Comparison of ENCODE assay signal across 1 cellular context in the genomic region with DNA sequence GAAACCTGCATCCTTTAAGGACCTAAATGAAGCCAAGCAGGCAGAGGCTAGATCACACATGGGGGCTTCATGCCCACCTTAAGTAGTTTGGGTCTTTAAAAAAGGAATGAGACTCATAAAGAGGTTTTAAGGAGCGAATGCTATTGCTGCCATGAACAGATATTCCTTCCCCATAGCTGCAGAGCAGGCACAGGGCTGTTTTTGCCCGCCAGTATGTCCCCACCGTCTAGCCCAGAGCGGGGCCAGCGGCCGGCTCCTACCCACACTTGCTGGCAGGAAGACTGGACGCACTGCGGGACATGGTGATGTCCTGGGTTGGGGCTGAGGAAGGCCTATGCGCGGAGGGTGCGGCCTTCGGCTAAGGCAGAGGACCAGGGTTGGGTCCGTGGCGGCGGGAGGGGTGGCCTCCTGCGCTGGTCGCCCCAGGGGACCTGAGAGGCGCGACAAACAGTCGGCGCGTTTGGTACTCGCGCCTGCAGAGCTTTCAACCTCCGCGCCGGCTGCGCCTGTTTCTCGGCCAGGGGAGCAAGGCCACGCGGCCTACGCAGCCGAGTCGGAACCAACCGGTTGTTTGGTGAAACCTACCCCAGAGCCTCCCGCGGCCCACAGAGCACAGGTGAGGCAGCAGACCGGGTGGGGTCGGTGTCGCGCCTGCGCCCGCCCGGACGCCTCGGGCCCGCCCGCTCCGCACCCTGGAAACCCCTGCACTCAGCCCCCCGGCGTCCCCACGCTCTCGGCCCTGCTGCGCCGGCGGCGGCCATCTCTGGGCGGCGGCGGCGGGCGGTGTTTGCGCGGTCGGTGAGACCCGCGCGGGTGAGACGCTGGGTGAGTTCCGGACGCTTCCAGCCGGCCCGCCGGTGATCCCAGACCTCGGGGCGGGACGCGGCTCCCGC.
TF ChIP-seq lines count a peak whose summit lies in the region.

A gene with protein sequence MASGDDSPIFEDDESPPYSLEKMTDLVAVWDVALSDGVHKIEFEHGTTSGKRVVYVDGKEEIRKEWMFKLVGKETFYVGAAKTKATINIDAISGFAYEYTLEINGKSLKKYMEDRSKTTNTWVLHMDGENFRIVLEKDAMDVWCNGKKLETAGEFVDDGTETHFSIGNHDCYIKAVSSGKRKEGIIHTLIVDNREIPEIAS (plus strand): TSS at position 450 of the 893 bp plus-strand sequence. CDS start 10,956 bp downstream, outside the sequence.

TF ChIP-seq in HepG2, 621 proteins besides CTCF, POLR2A, EP300 and RAD21 (continued from another document and continues in another):
- TF ChIP-seq ZNF205 (CRISPR knock-in tag; IDR thresholded peaks at IDR 0.05) (peak; percentile 43; the same call in 1 of the 2 replicates), CAMTA2 (CRISPR knock-in tag; IDR thresholded peaks at IDR 0.05; ENCODE audit: borderline replicate concordance) (no peak), STAG1 (CRISPR knock-in tag; IDR thresholded peaks at IDR 0.05) (0 out of 2 replicates have a peak, but pooled peaks have one; percentile 25), BORCS8-MEF2B (CRISPR knock-in tag; IDR thresholded peaks at IDR 0.05) (peak; percentile 55; the same call in 1 of the 2 replicates), ZNF34 (CRISPR knock-in tag; IDR thresholded peaks at IDR 0.05; ENCODE audit: borderline replicate concordance) (0 out of 2 replicates have a peak, but pooled peaks have one; percentile 43), ZNF792 (CRISPR knock-in tag; IDR thresholded peaks at IDR 0.05) (peak; percentile 56), ZNF350 (CRISPR knock-in tag; IDR thresholded peaks at IDR 0.05; ENCODE audit: borderline replicate concordance, low read depth) (peak; percentile 53; the same call in 1 of the 2 replicates), DR1 (CRISPR knock-in tag; IDR thresholded peaks at IDR 0.05) (peak; percentile 74), ZNF567 (CRISPR knock-in tag; IDR thresholded peaks at IDR 0.05; ENCODE audit: borderline replicate concordance) (0 out of 2 replicates have a peak, but pooled peaks have one; percentile 31), ZNF160 (CRISPR knock-in tag; IDR thresholded peaks at IDR 0.05) (peak; percentile 83; the same call in 1 of the 2 replicates), ATF7-NPFF (CRISPR knock-in tag; IDR thresholded peaks at IDR 0.05; ENCODE audit: low read depth) (peak; percentile 72), TOE1 (CRISPR knock-in tag; IDR thresholded peaks at IDR 0.05) (peak; percentile 42; the same call in 1 of the 2 replicates), IRX3 (CRISPR knock-in tag; IDR thresholded peaks at IDR 0.05; ENCODE audit: borderline replicate concordance, low read depth) (peak; percentile 21; the same call in 1 of the 2 replicates), KDM6A (CRISPR knock-in tag; IDR thresholded peaks at IDR 0.05; ENCODE audit: low read depth) (no peak), ZNF550 (CRISPR knock-in tag; IDR thresholded peaks at IDR 0.05; ENCODE audit: borderline replicate concordance) (no peak), ATF1 (CRISPR knock-in tag; IDR thresholded peaks at IDR 0.05) (no peak), GATA4 (IDR thresholded peaks at IDR 0.05; ENCODE audit: borderline replicate concordance, low read depth) (no peak), THAP11 (CRISPR knock-in tag; IDR thresholded peaks at IDR 0.05) (peak; percentile 52; the same call in 1 of the 2 replicates), IKZF4 (CRISPR knock-in tag; IDR thresholded peaks at IDR 0.05; ENCODE audit: borderline replicate concordance, low read depth, not compliant biosample characterization) (peak; percentile 94), ZFP36L2 (CRISPR knock-in tag; IDR thresholded peaks at IDR 0.05) (0 out of 2 replicates have a peak, but pooled peaks have one; percentile 16), ETV6 (CRISPR knock-in tag; conservative IDR thresholded peaks at IDR 0.05) (no peak), DMAP1 (CRISPR knock-in tag; IDR thresholded peaks at IDR 0.05) (peak; percentile 70), GATAD2A (CRISPR knock-in tag; IDR thresholded peaks at IDR 0.05) (peak; percentile 38; the same call in 1 of the 2 replicates), GLI4 (CRISPR knock-in tag; IDR thresholded peaks at IDR 0.05; ENCODE audit: borderline replicate concordance) (peak; percentile 77; the same call in 1 of the 2 replicates), KLF13 (CRISPR knock-in tag; IDR thresholded peaks at IDR 0.05) (peak; percentile 85; the same call in 1 of the 2 replicates), ZNF589 (CRISPR knock-in tag; conservative IDR thresholded peaks at IDR 0.05) (no peak), ZNF224 (CRISPR knock-in tag; IDR thresholded peaks at IDR 0.05) (no peak), RARA (CRISPR knock-in tag; IDR thresholded peaks at IDR 0.05) (peak; percentile 27; the same call in 1 of the 2 replicates), NR2C2 (CRISPR knock-in tag; IDR thresholded peaks at IDR 0.05; ENCODE audit: borderline replicate concordance) (0 out of 2 replicates have a peak, but pooled peaks have one; percentile 28), ZNF136 (CRISPR knock-in tag; IDR thresholded peaks at IDR 0.05; ENCODE audit: low read depth) (no peak), ZNF510 (CRISPR knock-in tag; IDR thresholded peaks at IDR 0.05; ENCODE audit: low read depth) (no peak), ZKSCAN5 (CRISPR knock-in tag; IDR thresholded peaks at IDR 0.05) (0 out of 2 replicates have a peak, but pooled peaks have one; percentile 33), ZNF660 (CRISPR knock-in tag; IDR thresholded peaks at IDR 0.05; ENCODE audit: borderline replicate concordance, low read depth) (peak; percentile 40; the same call in 1 of the 2 replicates), ZFP41 (CRISPR knock-in tag; IDR thresholded peaks at IDR 0.05; ENCODE audit: borderline replicate concordance) (no peak), ESRRA (CRISPR knock-in tag; IDR thresholded peaks at IDR 0.05; ENCODE audit: low read depth) (peak; percentile 46; the same call in 1 of the 2 replicates), SALL1 (CRISPR knock-in tag; IDR thresholded peaks at IDR 0.05) (peak; percentile 82), FIP1L1 (IDR thresholded peaks at IDR 0.05; ENCODE audit: borderline replicate concordance, insufficient read depth, low read depth, low read length) (no peak), ZNF230 (CRISPR knock-in tag; IDR thresholded peaks at IDR 0.05) (0 out of 2 replicates have a peak, but pooled peaks have one; percentile 59), RBM39 (IDR thresholded peaks at IDR 0.05; ENCODE audit: low read depth, low read length, poor library complexity, severe bottlenecking) (peak; percentile 34), NONO (IDR thresholded peaks at IDR 0.05) (no peak), NONO (CRISPR knock-in tag; conservative IDR thresholded peaks at IDR 0.05) (peak; percentile 89), ETV5 (CRISPR knock-in tag; IDR thresholded peaks at IDR 0.05; ENCODE audit: borderline replicate concordance) (peak; percentile 32; the same call in 1 of the 2 replicates)
- TF ChIP-seq, protein P1, sequence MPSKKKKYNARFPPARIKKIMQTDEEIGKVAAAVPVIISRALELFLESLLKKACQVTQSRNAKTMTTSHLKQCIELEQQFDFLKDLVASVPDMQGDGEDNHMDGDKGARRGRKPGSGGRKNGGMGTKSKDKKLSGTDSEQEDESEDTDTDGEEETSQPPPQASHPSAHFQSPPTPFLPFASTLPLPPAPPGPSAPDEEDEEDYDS (CRISPR knock-in tag; IDR thresholded peaks at IDR 0.05), result peak; percentile 45; the same call in 1 of the 2 replicates
- TF ChIP-seq, protein P2, sequence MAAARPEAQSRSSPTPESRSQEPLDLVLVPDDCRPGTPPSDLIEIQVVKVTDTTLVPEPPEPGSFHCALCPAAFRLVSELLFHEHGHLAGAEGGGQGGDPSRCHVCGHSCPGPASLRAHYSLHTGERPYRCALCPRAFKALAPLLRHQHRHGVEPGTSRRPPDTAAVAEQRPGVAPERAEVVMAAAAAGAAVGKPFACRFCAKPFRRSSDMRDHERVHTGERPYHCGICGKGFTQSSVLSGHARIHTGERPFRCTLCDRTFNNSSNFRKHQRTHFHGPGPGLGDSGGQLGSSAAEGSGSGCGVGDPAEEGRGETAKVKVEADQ (CRISPR knock-in tag; IDR thresholded peaks at IDR 0.05; ENCODE audit: borderline replicate concordance), result peak; percentile 30; the same call in 1 of the 2 replicates
- TF ChIP-seq, protein P3, sequence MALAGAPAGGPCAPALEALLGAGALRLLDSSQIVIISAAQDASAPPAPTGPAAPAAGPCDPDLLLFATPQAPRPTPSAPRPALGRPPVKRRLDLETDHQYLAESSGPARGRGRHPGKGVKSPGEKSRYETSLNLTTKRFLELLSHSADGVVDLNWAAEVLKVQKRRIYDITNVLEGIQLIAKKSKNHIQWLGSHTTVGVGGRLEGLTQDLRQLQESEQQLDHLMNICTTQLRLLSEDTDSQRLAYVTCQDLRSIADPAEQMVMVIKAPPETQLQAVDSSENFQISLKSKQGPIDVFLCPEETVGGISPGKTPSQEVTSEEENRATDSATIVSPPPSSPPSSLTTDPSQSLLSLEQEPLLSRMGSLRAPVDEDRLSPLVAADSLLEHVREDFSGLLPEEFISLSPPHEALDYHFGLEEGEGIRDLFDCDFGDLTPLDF (CRISPR knock-in tag; IDR thresholded peaks at IDR 0.05), result 0 out of 2 replicates have a peak, but pooled peaks have one; percentile 43
- TF ChIP-seq, protein P4, sequence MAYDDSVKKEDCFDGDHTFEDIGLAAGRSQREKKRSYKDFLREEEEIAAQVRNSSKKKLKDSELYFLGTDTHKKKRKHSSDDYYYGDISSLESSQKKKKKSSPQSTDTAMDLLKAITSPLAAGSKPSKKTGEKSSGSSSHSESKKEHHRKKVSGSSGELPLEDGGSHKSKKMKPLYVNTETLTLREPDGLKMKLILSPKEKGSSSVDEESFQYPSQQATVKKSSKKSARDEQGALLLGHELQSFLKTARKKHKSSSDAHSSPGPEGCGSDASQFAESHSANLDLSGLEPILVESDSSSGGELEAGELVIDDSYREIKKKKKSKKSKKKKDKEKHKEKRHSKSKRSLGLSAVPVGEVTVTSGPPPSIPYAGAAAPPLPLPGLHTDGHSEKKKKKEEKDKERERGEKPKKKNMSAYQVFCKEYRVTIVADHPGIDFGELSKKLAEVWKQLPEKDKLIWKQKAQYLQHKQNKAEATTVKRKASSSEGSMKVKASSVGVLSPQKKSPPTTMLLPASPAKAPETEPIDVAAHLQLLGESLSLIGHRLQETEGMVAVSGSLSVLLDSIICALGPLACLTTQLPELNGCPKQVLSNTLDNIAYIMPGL (CRISPR knock-in tag; IDR thresholded peaks at IDR 0.05; ENCODE audit: borderline replicate concordance in 1 of 2, low read depth in 1 of 2), result peak; percentile 30 to 89; a peak in 2 of 4 replicates
- TF ChIP-seq, protein P5, sequence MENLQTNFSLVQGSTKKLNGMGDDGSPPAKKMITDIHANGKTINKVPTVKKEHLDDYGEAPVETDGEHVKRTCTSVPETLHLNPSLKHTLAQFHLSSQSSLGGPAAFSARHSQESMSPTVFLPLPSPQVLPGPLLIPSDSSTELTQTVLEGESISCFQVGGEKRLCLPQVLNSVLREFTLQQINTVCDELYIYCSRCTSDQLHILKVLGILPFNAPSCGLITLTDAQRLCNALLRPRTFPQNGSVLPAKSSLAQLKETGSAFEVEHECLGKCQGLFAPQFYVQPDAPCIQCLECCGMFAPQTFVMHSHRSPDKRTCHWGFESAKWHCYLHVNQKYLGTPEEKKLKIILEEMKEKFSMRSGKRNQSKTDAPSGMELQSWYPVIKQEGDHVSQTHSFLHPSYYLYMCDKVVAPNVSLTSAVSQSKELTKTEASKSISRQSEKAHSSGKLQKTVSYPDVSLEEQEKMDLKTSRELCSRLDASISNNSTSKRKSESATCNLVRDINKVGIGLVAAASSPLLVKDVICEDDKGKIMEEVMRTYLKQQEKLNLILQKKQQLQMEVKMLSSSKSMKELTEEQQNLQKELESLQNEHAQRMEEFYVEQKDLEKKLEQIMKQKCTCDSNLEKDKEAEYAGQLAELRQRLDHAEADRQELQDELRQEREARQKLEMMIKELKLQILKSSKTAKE (CRISPR knock-in tag; IDR thresholded peaks at IDR 0.05; ENCODE audit: borderline replicate concordance), result no peak
- TF ChIP-seq, protein P6, sequence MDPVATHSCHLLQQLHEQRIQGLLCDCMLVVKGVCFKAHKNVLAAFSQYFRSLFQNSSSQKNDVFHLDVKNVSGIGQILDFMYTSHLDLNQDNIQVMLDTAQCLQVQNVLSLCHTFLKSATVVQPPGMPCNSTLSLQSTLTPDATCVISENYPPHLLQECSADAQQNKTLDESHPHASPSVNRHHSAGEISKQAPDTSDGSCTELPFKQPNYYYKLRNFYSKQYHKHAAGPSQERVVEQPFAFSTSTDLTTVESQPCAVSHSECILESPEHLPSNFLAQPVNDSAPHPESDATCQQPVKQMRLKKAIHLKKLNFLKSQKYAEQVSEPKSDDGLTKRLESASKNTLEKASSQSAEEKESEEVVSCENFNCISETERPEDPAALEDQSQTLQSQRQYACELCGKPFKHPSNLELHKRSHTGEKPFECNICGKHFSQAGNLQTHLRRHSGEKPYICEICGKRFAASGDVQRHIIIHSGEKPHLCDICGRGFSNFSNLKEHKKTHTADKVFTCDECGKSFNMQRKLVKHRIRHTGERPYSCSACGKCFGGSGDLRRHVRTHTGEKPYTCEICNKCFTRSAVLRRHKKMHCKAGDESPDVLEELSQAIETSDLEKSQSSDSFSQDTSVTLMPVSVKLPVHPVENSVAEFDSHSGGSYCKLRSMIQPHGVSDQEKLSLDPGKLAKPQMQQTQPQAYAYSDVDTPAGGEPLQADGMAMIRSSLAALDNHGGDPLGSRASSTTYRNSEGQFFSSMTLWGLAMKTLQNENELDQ (CRISPR knock-in tag; IDR thresholded peaks at IDR 0.05; ENCODE audit: borderline replicate concordance), result no peak
- TF ChIP-seq, protein P7, sequence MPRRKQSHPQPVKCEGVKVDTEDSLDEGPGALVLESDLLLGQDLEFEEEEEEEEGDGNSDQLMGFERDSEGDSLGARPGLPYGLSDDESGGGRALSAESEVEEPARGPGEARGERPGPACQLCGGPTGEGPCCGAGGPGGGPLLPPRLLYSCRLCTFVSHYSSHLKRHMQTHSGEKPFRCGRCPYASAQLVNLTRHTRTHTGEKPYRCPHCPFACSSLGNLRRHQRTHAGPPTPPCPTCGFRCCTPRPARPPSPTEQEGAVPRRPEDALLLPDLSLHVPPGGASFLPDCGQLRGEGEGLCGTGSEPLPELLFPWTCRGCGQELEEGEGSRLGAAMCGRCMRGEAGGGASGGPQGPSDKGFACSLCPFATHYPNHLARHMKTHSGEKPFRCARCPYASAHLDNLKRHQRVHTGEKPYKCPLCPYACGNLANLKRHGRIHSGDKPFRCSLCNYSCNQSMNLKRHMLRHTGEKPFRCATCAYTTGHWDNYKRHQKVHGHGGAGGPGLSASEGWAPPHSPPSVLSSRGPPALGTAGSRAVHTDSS (CRISPR knock-in tag; conservative IDR thresholded peaks at IDR 0.05), result 0 out of 2 replicates have a peak, but pooled peaks have one; percentile 31
- TF ChIP-seq, protein P8, sequence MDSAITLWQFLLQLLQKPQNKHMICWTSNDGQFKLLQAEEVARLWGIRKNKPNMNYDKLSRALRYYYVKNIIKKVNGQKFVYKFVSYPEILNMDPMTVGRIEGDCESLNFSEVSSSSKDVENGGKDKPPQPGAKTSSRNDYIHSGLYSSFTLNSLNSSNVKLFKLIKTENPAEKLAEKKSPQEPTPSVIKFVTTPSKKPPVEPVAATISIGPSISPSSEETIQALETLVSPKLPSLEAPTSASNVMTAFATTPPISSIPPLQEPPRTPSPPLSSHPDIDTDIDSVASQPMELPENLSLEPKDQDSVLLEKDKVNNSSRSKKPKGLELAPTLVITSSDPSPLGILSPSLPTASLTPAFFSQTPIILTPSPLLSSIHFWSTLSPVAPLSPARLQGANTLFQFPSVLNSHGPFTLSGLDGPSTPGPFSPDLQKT (CRISPR knock-in tag; IDR thresholded peaks at IDR 0.05; ENCODE audit: borderline replicate concordance), result 0 out of 2 replicates have a peak, but pooled peaks have one; percentile 22
